ENCODE assay signal across 1 cellular context in the genomic region with DNA sequence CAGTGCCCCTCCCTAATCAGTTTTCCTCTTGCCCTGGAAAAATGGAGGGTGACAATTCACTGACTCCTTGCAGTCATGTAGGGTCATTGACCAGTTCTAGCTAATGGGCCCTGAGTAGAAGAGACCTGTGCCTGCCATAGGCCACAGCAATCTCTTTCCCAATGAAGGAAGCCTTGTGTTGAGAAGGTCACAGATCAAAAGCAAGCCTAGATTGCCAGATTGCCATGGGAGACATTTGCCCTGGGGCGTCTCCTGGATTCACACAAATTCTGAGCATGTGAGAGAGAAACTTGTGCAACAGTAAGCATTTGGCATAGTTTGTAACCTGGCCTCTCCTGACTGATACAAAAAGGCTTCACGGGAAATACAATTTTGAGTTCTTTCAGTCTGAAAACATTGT.
TF ChIP-seq lines count a peak whose summit lies in the region.

No MANE protein-coding gene starts in this region.

TF ChIP-seq in HepG2, 621 proteins besides CTCF, POLR2A, EP300 and RAD21 (continued from another document):
- TF ChIP-seq, protein P1, sequence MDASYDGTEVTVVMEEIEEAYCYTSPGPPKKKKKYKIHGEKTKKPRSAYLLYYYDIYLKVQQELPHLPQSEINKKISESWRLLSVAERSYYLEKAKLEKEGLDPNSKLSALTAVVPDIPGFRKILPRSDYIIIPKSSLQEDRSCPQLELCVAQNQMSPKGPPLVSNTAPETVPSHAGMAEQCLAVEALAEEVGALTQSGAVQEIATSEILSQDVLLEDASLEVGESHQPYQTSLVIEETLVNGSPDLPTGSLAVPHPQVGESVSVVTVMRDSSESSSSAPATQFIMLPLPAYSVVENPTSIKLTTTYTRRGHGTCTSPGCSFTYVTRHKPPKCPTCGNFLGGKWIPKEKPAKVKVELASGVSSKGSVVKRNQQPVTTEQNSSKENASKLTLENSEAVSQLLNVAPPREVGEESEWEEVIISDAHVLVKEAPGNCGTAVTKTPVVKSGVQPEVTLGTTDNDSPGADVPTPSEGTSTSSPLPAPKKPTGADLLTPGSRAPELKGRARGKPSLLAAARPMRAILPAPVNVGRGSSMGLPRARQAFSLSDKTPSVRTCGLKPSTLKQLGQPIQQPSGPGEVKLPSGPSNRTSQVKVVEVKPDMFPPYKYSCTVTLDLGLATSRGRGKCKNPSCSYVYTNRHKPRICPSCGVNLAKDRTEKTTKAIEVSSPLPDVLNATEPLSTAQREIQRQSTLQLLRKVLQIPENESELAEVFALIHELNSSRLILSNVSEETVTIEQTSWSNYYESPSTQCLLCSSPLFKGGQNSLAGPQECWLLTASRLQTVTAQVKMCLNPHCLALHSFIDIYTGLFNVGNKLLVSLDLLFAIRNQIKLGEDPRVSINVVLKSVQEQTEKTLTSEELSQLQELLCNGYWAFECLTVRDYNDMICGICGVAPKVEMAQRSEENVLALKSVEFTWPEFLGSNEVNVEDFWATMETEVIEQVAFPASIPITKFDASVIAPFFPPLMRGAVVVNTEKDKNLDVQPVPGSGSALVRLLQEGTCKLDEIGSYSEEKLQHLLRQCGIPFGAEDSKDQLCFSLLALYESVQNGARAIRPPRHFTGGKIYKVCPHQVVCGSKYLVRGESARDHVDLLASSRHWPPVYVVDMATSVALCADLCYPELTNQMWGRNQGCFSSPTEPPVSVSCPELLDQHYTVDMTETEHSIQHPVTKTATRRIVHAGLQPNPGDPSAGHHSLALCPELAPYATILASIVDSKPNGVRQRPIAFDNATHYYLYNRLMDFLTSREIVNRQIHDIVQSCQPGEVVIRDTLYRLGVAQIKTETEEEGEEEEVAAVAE (CRISPR knock-in tag; IDR thresholded peaks at IDR 0.05; ENCODE audit: borderline replicate concordance), result no peak
- no peak for TF ChIP-seq SCMH1 (CRISPR knock-in tag; IDR thresholded peaks at IDR 0.05; ENCODE audit: borderline replicate concordance)
